29 cellular contexts compared by ENCODE assay signal in genomic region chr2:181357979-181358378, GRCh38.
DNase-seq lines count a peak whose midpoint lies in the region; ATAC-seq, FAIRE-seq and TF ChIP-seq lines count a peak whose summit lies in the region.
"Had no signal": no experiment of that assay in that cellular context is flagged by ENCODE, and none has a peak within 500 bp of the region (broad histone marks: within the 10 kb centered on the region; RNA-seq: fewer than 3 reads in every experiment).

No MANE protein-coding gene starts in this region.

- H4K20me1 ChIP-seq in GM12878 (ENCODE audit: control insufficient read depth, insufficient read depth) = no peaks in the 10 kb centered on the region

- no peak overlapping the region for H3K4me3 ChIP-seq in GM12878
- H3K4me3 ChIP-seq: lower lobe of right lung, uterus had no signal

- peak; percentile 7 to 16 for DNase-seq in activated CD4-positive, alpha-beta T cell treated with anti-CD3 and anti-CD28 coated beads, Interleukin-2, amount 50 U/mL, for 48 hours
- DNase-seq in activated CD4-positive, alpha-beta T cell treated with anti-CD3 and anti-CD28 coated beads, Interleukin-2, amount 10 ng/mL, durations not matched to agents 7 days and 5 days = no peak
- DNase-seq in GM12878 (ENCODE audit: low read depth, low spot score) (no peak), DMS53 (lab: John Stamatoyannopoulos, UW) (no peak), GM10248 (ENCODE audit: extremely low spot score) (no peak)
- DNase-seq: 8988T; activated CD4-positive, alpha-beta T cell treated with anti-CD3 and anti-CD28 coated beads, Interleukin-2, amount 50 U/mL, for 1 hour; BE2C; cerebellar nuclear complex; DMS79 treated with DMSO at 0.1 percent for 48 hours; hypothalamus; islet precursor cell; Kasumi-1; lower lobe of right lung; NCI-H1048; NCI-H2029; NK-92 treated with Interleukin-12 subunit alpha and Interleukin-12 subunit beta, amount 100 ng/mL, for 24 hours; small intestine; stimulated activated CD4-positive, alpha-beta T cell treated with anti-CD3 and anti-CD28 coated beads, Interleukin-4, amount 100 ng/mL, for 1 hour; uterus had no signal

- peaks cover 7% of the 10 kb centered on the region for H3K4me1 ChIP-seq in GM12878 (ENCODE audit: control insufficient read depth, insufficient read depth, low read length)
- H3K4me1 ChIP-seq: BE2C, lower lobe of right lung, uterus had no signal

- no peaks in the 10 kb centered on the region for H3K79me2 ChIP-seq in GM12878 (ENCODE audit: control insufficient read depth, insufficient read depth, low read length)

- H3K27me3 Mint-ChIP-seq in activated CD4-positive, alpha-beta T cell treated with anti-CD3 and anti-CD28 coated beads, Interleukin-2, amount 10 ng/mL, durations not matched to agents 7 days and 5 days = peaks cover 3% of the 10 kb centered on the region

- intact Hi-C loops in GM12878 (cut with micrococcal nuclease; ENCODE audit: unreplicated experiment) = no loop called here

- H3K4me2 ChIP-seq in GM12878 (ENCODE audit: control insufficient read depth, insufficient read depth) = no peak overlapping the region

- no peaks in the 10 kb centered on the region for H3K9me3 Mint-ChIP-seq in activated CD4-positive, alpha-beta T cell treated with anti-CD3 and anti-CD28 coated beads, Interleukin-2, amount 10 ng/mL, durations not matched to agents 7 days and 5 days
- H3K9me3 Mint-ChIP-seq: activated naive CD4-positive, alpha-beta T cell treated with anti-CD3 and anti-CD28 coated beads, Interleukin-2, amount 50 U/mL, for 72 hours; activated T-cell treated with anti-CD3 and anti-CD28 coated beads, Interleukin-2, amount 50 U/mL, for 72 hours had no signal

- no peak for TF ChIP-seq POLR2A in GM12878 (IDR thresholded peaks at IDR 0.05; ENCODE audit: low read depth, low read length)

- peaks cover 5% of the 10 kb centered on the region for H3K36me3 Mint-ChIP-seq in activated CD4-positive, alpha-beta T cell treated with anti-CD3 and anti-CD28 coated beads, Interleukin-2, amount 10 ng/mL, durations not matched to agents 7 days and 5 days (ENCODE audit: low read depth)

- H3K9ac ChIP-seq in GM12878 (ENCODE audit: control insufficient read depth, insufficient read depth, low read length) = no peak overlapping the region

- no peak overlapping the region for H3K27ac Mint-ChIP-seq in activated CD4-positive, alpha-beta T cell treated with anti-CD3 and anti-CD28 coated beads, Interleukin-2, amount 10 ng/mL, durations not matched to agents 7 days and 5 days
- H3K27ac Mint-ChIP-seq: activated naive CD4-positive, alpha-beta T cell treated with anti-CD3 and anti-CD28 coated beads, Interleukin-2, amount 50 U/mL, for 72 hours; activated T-cell treated with anti-CD3 and anti-CD28 coated beads, Interleukin-2, amount 50 U/mL, for 72 hours had no signal

- TF ChIP-seq RAD21 in GM12878 (IDR thresholded peaks at IDR 0.05; ENCODE audit: insufficient read depth, low read depth, low read length) = no peak

- ATAC-seq in GM19463 (IDR thresholded peaks at IDR 0.05; ENCODE audit: unreplicated experiment) (peak; percentile 54), HG03135 (IDR thresholded peaks at IDR 0.05; ENCODE audit: unreplicated experiment) (peak; percentile 55), GM12878 (peak; percentile 58), GM19324 (IDR thresholded peaks at IDR 0.05; ENCODE audit: low FRiP score, unreplicated experiment) (no peak)
- ATAC-seq: HCT116, lower lobe of right lung, Panc1 had no signal

- TF ChIP-seq EP300 in GM12878 (IDR thresholded peaks at IDR 0.05; ENCODE audit: borderline replicate concordance in 1 of 2, control insufficient read depth in 1 of 2, low read depth in 2 of 2, low read length in 2 of 2) = no peak

- H3K27me3 ChIP-seq in GM12878 (replicated peaks in 1 of 2; ENCODE audit: control insufficient read depth in 2 of 2, insufficient read depth in 2 of 2, low read length in 1 of 2) = no peaks in the 10 kb centered on the region
- H3K27me3 ChIP-seq: BE2C, neutrophil, uterus had no signal

- CTCF ChIA-PET in activated CD4-positive, alpha-beta T cell treated with anti-CD3 and anti-CD28 coated beads, Interleukin-2, amount 10 ng/mL, durations not matched to agents 7 days and 5 days (lab: Charles Lee) = interaction anchor here (1.3 kb wide), 1 partner anchor 23 kb away, joined by 4 read pairs; no protein-coding TSS in a partner anchor
- CTCF ChIA-PET in GM12878 (lab: Yijun Ruan, JAX) (no interaction called here), GM10248 (lab: Yijun Ruan, JAX) (interaction anchor here (1.3 kb wide), 1 partner anchor 15 kb away, joined by 3 read pairs; no protein-coding TSS in a partner anchor)

- SMC1A ChIA-PET in GM12878 (lab: Charles Lee; ENCODE audit: uncharacterized antibody, unreplicated experiment) = interaction anchor here (1.0 to 3.1 kb wide), 3 partner anchors 8 to 37 kb away, joined by 3 to 14 read pairs (median 5); no protein-coding TSS in a partner anchor

- POLR2A ChIA-PET in activated CD4-positive, alpha-beta T cell treated with anti-CD3 and anti-CD28 coated beads, Interleukin-2, amount 10 ng/mL, durations not matched to agents 7 days and 5 days (lab: Charles Lee) = no interaction called here
- POLR2A ChIA-PET in GM12878 (lab: Charles Lee) = interaction anchor here (0.7 kb wide), 1 partner anchor 15 kb away, joined by 3 read pairs; no protein-coding TSS in a partner anchor
- POLR2A ChIA-PET in GM10248 (lab: Yijun Ruan, JAX) = no interaction called here

- in situ Hi-C loops in GM12878 (cut with MboI) = no loop called here

- peaks cover 10% of the 10 kb centered on the region for H3K4me1 Mint-ChIP-seq in activated CD4-positive, alpha-beta T cell treated with anti-CD3 and anti-CD28 coated beads, Interleukin-2, amount 10 ng/mL, durations not matched to agents 7 days and 5 days

- no peak overlapping the region for H2AFZ ChIP-seq in GM12878 (ENCODE audit: control insufficient read depth, low read depth, low read length)

- H3K36me3 ChIP-seq in GM12878 (ENCODE audit: control insufficient read depth in 2 of 2, insufficient read depth in 2 of 2, low read length in 1 of 2) = no peaks in the 10 kb centered on the region
- H3K36me3 ChIP-seq: BE2C, lower lobe of right lung, neutrophil, uterus had no signal

- RAD21 ChIA-PET in GM12878 (lab: Charles Lee; ENCODE audit: unreplicated experiment) = interaction anchor here (1.3 kb wide), 1 partner anchor 46 kb away, joined by 4 read pairs; no protein-coding TSS in a partner anchor

- H3K4me3 Mint-ChIP-seq in activated CD4-positive, alpha-beta T cell treated with anti-CD3 and anti-CD28 coated beads, Interleukin-2, amount 10 ng/mL, durations not matched to agents 7 days and 5 days = no peak overlapping the region

- no peak for FAIRE-seq in GM12878 (lab: Jason Lieb, UNC)
- FAIRE-seq: frontal cortex, small intestine had no signal

- H3K27ac ChIP-seq in GM12878 (ENCODE audit: control insufficient read depth, insufficient read depth) = no peak overlapping the region
- H3K27ac ChIP-seq: lower lobe of right lung, neutrophil, uterus had no signal

- H3K9me3 ChIP-seq in GM12878 (replicated peaks; ENCODE audit: control insufficient read depth, insufficient read depth, low read length) = no peaks in the 10 kb centered on the region
- H3K9me3 ChIP-seq: BE2C, lower lobe of right lung, neutrophil, uterus had no signal

- no TSS peak for BruUV-seq in GM12878 (replicated peaks; lab: Mats Ljungman, UMichigan)

- TF ChIP-seq CTCF in GM12878 (IDR thresholded peaks at IDR 0.05 in 2 of 3, conservative IDR thresholded peaks at IDR 0.05 in 1 of 3; ENCODE audit: control insufficient read depth in 2 of 3, extremely low read depth in 1 of 3, insufficient read depth in 1 of 3, low read depth in 3 of 3, low read length in 3 of 3) (no peak), GM10248 (IDR thresholded peaks at IDR 0.05; ENCODE audit: control extremely low read depth, extremely low read depth, low read depth, missing control alignments) (no peak)

TF ChIP-seq in GM12878, 131 proteins besides CTCF, POLR2A, EP300 and RAD21 (continues in another document):
- TF ChIP-seq SMC3 (IDR thresholded peaks at IDR 0.05; ENCODE audit: borderline replicate concordance, low read length) = no peak
- no peak for TF ChIP-seq ZNF384 (IDR thresholded peaks at IDR 0.05; ENCODE audit: borderline replicate concordance, low read depth, low read length)
- TF ChIP-seq SMARCA5 (IDR thresholded peaks at IDR 0.05) = no peak
- TF ChIP-seq, protein P1, sequence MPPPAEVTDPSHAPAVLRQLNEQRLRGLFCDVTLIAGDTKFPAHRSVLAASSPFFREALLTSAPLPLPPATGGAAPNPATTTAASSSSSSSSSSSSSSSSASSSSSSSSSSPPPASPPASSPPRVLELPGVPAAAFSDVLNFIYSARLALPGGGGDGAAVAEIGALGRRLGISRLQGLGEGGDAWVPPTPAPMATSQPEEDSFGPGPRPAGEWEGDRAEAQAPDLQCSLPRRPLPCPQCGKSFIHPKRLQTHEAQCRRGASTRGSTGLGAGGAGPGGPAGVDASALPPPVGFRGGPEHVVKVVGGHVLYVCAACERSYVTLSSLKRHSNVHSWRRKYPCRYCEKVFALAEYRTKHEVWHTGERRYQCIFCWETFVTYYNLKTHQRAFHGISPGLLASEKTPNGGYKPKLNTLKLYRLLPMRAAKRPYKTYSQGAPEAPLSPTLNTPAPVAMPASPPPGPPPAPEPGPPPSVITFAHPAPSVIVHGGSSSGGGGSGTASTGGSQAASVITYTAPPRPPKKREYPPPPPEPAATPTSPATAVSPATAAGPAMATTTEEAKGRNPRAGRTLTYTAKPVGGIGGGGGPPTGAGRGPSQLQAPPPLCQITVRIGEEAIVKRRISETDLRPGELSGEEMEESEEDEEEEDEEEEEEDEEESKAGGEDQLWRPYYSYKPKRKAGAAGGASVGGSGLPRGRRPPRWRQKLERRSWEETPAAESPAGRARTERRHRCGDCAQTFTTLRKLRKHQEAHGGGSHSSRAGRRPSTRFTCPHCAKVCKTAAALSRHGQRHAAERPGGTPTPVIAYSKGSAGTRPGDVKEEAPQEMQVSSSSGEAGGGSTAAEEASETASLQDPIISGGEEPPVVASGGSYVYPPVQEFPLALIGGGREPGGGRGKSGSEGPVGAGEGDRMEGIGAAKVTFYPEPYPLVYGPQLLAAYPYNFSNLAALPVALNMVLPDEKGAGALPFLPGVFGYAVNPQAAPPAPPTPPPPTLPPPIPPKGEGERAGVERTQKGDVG (CRISPR knock-in tag; IDR thresholded peaks at IDR 0.05) = no peak
- no peak for TF ChIP-seq MXI1 (IDR thresholded peaks at IDR 0.05; ENCODE audit: low read depth, low read length)
- peak; percentile 82; the same call in 1 of the 2 replicates for TF ChIP-seq FOXM1 (IDR thresholded peaks at IDR 0.05; ENCODE audit: low read depth, low read length)
- peak; percentile 87 for TF ChIP-seq NFIC (IDR thresholded peaks at IDR 0.05; ENCODE audit: low read depth, low read length)
- no peak for TF ChIP-seq MEF2A (IDR thresholded peaks at IDR 0.05; ENCODE audit: insufficient read depth, low read depth, low read length)
- TF ChIP-seq EZH2 (IDR thresholded peaks at IDR 0.05; ENCODE audit: borderline replicate concordance, control insufficient read depth, low read depth, low read length) = no peak
- TF ChIP-seq EED (IDR thresholded peaks at IDR 0.05; ENCODE audit: low read depth) = peak; percentile 79
- peak in 1 of 2 experiments; percentile 52; a peak in 1 of 4 replicates for TF ChIP-seq CEBPB (IDR thresholded peaks at IDR 0.05; ENCODE audit: borderline replicate concordance in 1 of 2, low read depth in 2 of 2, low read length in 2 of 2)
- TF ChIP-seq DPF2 (IDR thresholded peaks at IDR 0.05) = no peak

Comparison
In these comparisons a context has a peak if more than half of its experiments do, and no peak if none do; other contexts are left out.
1. DNase-seq: peak in activated CD4-positive, alpha-beta T cell treated with anti-CD3 and anti-CD28 coated beads, Interleukin-2, amount 50 U/mL, for 48 hours (2 of 2); none in activated CD4-positive, alpha-beta T cell treated with anti-CD3 and anti-CD28 coated beads, Interleukin-2, amount 10 ng/mL, durations not matched to agents 7 days and 5 days (single experiment), GM12878 (single experiment), DMS53 (single experiment) and GM10248 (single experiment).